9 cellular contexts compared by ENCODE assay signal in genomic region chr19:6272411-6272791, GRCh38. TPM values are rescaled to one million over a fixed set of nuclear protein-coding genes. Genes with fewer than 3 reads are reported as not detected.
DNase-seq lines count a peak whose midpoint lies in the region; ATAC-seq, FAIRE-seq and TF ChIP-seq lines count a peak whose summit lies in the region.
"Had no signal": no experiment of that assay in that cellular context is flagged by ENCODE, and none has a peak within 500 bp of the region (broad histone marks: within the 10 kb centered on the region; RNA-seq: fewer than 3 reads in every experiment).

No MANE protein-coding gene starts in this region.

- H4K8ac ChIP-seq in IMR-90 (ENCODE audit: low read depth in 2 of 2, low read length in 2 of 2) = peak overlapping the region; percentile 9 to 86

- no peak for FAIRE-seq in GM12892 (lab: Jason Lieb, UNC)
- FAIRE-seq: RCC 7860 had no signal

- peak overlapping the region; percentile 81 for H2AFZ ChIP-seq in IMR-90 (replicated peaks; ENCODE audit: low read length, poor library complexity)

- H3K14ac ChIP-seq in IMR-90 (replicated peaks; ENCODE audit: low read depth, low read length) = peak overlapping the region; percentile 28

- peak overlapping the region; percentile 92 for H2BK5ac ChIP-seq in IMR-90 (ENCODE audit: low read depth, low read length, poor library complexity, severe bottlenecking)

- CTCF ChIA-PET in IMR-90 (lab: Yijun Ruan, JAX) = interaction anchor here (1.6 kb wide), 1 partner anchor 54 kb away, joined by 7 read pairs; no protein-coding TSS in a partner anchor

- peaks cover 50 to 96% of the 10 kb centered on the region in 2 experiments for H3K79me1 ChIP-seq in IMR-90 (ENCODE audit: low read depth in 1 of 2, low read length in 2 of 2)

- peak overlapping the region; percentile 31 for H3K9ac ChIP-seq in IMR-90 (ENCODE audit: low read depth, low read length)

- H3K4me2 ChIP-seq in IMR-90 (ENCODE audit: low read depth, low read length) = peak overlapping the region; percentile 81

- ATAC-seq in IMR-90 (ENCODE audit: low read depth) (no peak; the same call in 1 of the 2 replicates), GM21619 (IDR thresholded peaks at IDR 0.05; ENCODE audit: unreplicated experiment) (no peak), HG02623 (IDR thresholded peaks at IDR 0.05; ENCODE audit: unreplicated experiment) (no peak)

- H3K4me1 ChIP-seq in IMR-90 (ENCODE audit: control insufficient read depth, insufficient read depth, low read length) = peaks cover 57% of the 10 kb centered on the region
- H3K4me1 ChIP-seq in stomach = peaks cover 82 to 99% (median 90%) of the 10 kb centered on the region in 4 donors

- dilution Hi-C loops in IMR-90 (cut with HindIII; ENCODE audit: low sequenced_read_pairs, unreplicated experiment) = no loop called here

- no peak for TF ChIP-seq CTCF in IMR-90 (conservative IDR thresholded peaks at IDR 0.05; ENCODE audit: low read depth, low read length)
- no peak for TF ChIP-seq CTCF in stomach (IDR thresholded peaks at IDR 0.05)

- no peaks in the 10 kb centered on the region for H3K9me3 ChIP-seq in IMR-90 (ENCODE audit: control insufficient read depth, insufficient read depth, low read length)
- H3K9me3 ChIP-seq in stomach = no peaks in the 10 kb centered on the region

- no peak for TF ChIP-seq RAD21 in IMR-90 (IDR thresholded peaks at IDR 0.05; ENCODE audit: low read length)

- H2BK20ac ChIP-seq in IMR-90 (ENCODE audit: low read depth, low read length) = peak overlapping the region; percentile 92

- H2BK120ac ChIP-seq in IMR-90 (ENCODE audit: low read depth, low read length) = peak overlapping the region; percentile 95

- H3K27ac ChIP-seq in IMR-90 (ENCODE audit: insufficient read depth, low read length) (peak overlapping the region; percentile 81), caudate nucleus (ENCODE audit: low read depth, low read length) (peak overlapping the region; percentile 54), stomach (peak overlapping the region; percentile 28 to 94 (median 91))

- H3K4me3 ChIP-seq in IMR-90 (ENCODE audit: insufficient read depth, low read depth, low read length) (no peak overlapping the region; the same call in 1 of the 2 replicates), stomach (peak overlapping the region in 3 of 4 donors; percentile 25 to 32 (median 29))

- no peaks in the 10 kb centered on the region for H3K27me3 ChIP-seq in IMR-90 (ENCODE audit: control insufficient read depth, insufficient read depth, low read length)
- H3K27me3 ChIP-seq in stomach = no peaks in the 10 kb centered on the region

- in situ Hi-C loops in IMR-90 (cut with MboI; ENCODE audit: low sequenced_read_pairs) = loop anchor here (10.0 kb wide), 1 partner anchor 48 kb away; no protein-coding TSS in a partner anchor

- DNase-seq in IMR-90 (no peak), caudate nucleus (lab: John Stamatoyannopoulos, UW) (no peak), left kidney (ENCODE audit: low read depth, low spot score) (peak; percentile 50), stomach (no peak), GM12892 (ENCODE audit: insufficient read length) (no peak), anterior cingulate cortex (lab: John Stamatoyannopoulos, UW) (no peak)

- peak overlapping the region; percentile 37 for H4K5ac ChIP-seq in IMR-90 (ENCODE audit: low read depth, low read length)

- peaks cover 54% of the 10 kb centered on the region for H3K9me1 ChIP-seq in IMR-90 (ENCODE audit: insufficient read depth, low read length)

- peak overlapping the region; percentile 91 for H3K56ac ChIP-seq in IMR-90 (ENCODE audit: extremely low read depth, insufficient read depth, low read length)

- H3K4ac ChIP-seq in IMR-90 (ENCODE audit: low read depth, low read length) = peak overlapping the region; percentile 96

- H2AK5ac ChIP-seq in IMR-90 (ENCODE audit: low read depth, low read length) = peak overlapping the region; percentile 99

- BruUV-seq in IMR-90 (replicated peaks; lab: Mats Ljungman, UMichigan) = no TSS peak

- H4K91ac ChIP-seq in IMR-90 (ENCODE audit: insufficient read depth, low read depth, low read length) = peak overlapping the region; percentile 96

- H3K18ac ChIP-seq in IMR-90 (ENCODE audit: low read depth, low read length) = peak overlapping the region; percentile 56

- no peak for TF ChIP-seq POLR2A in IMR-90 (IDR thresholded peaks at IDR 0.05; ENCODE audit: low read depth, low read length)
- no peak for TF ChIP-seq POLR2A in stomach (IDR thresholded peaks at IDR 0.05)
- TF ChIP-seq POLR2A in GM12892 (IDR thresholded peaks at IDR 0.05; ENCODE audit: low read depth, low read length) = no peak

- intact Hi-C loops in IMR-90 (cut with micrococcal nuclease) (loop anchor here (5.0 kb wide), 1 partner anchor 40 kb away; no protein-coding TSS in a partner anchor), stomach (cut with DNase I; ENCODE audit: low total_unique reads) (no loop called here)

- H3K36me3 ChIP-seq in IMR-90 (ENCODE audit: control insufficient read depth, insufficient read depth, low read length) = peaks cover 28% of the 10 kb centered on the region
- H3K36me3 ChIP-seq in stomach = peaks cover 26 to 32% (median 32%) of the 10 kb centered on the region in 4 donors

- H3K23ac ChIP-seq in IMR-90 (ENCODE audit: low read depth, low read length) = peak overlapping the region; percentile 85

- 24% methylated on average over 8 of the region's 11 CpGs; no CpG with 5 or more reads in 1 of the 2 experiments for whole genome bisulfite sequencing in IMR-90 (ENCODE audit: extremely low coverage in 2 of 2, insufficient read length in 1 of 2), 2 experiments
- WGBS in stomach, 5 donors = 29 to 46% (median 41%) methylated on average over 11 of the region's 11 CpGs

- peaks cover 84% of the 10 kb centered on the region for H4K20me1 ChIP-seq in IMR-90 (ENCODE audit: insufficient read depth, low read length)

- H2AK9ac ChIP-seq in IMR-90 (replicated peaks; ENCODE audit: low read depth, low read length, poor library complexity) = peak overlapping the region; percentile 11

- H2BK15ac ChIP-seq in IMR-90 (ENCODE audit: low read depth, low read length) = peak overlapping the region; percentile 80; the same call in 2 of the 3 replicates

- POLR2A ChIA-PET in IMR-90 (lab: Charles Lee; ENCODE audit: unreplicated experiment) = no interaction called here

- TF ChIP-seq EP300 in stomach (IDR thresholded peaks at IDR 0.05) = no peak

TF ChIP-seq in IMR-90, 13 proteins besides CTCF, POLR2A, EP300 and RAD21:
- TF ChIP-seq FOS (IDR thresholded peaks at IDR 0.05; ENCODE audit: low read depth, low read length) = no peak
- no peak for TF ChIP-seq MAZ (IDR thresholded peaks at IDR 0.05; ENCODE audit: borderline replicate concordance, low read depth, low read length)
- TF ChIP-seq CEBPB (IDR thresholded peaks at IDR 0.05; ENCODE audit: low read depth, low read length) = no peak
- TF ChIP-seq RFX5 (IDR thresholded peaks at IDR 0.05; ENCODE audit: low read depth, low read length) = no peak
- TF ChIP-seq MXI1 (IDR thresholded peaks at IDR 0.05; ENCODE audit: borderline replicate concordance, low read depth, low read length) = no peak
- TF ChIP-seq NFE2L2 (IDR thresholded peaks at IDR 0.05; ENCODE audit: low read depth, low read length) = no peak
- TF ChIP-seq ELK1 (IDR thresholded peaks at IDR 0.05; ENCODE audit: borderline replicate concordance, low read depth, low read length) = no peak
- TF ChIP-seq RCOR1 (IDR thresholded peaks at IDR 0.05; ENCODE audit: insufficient replicate concordance, low read length) = no peak
- no peak for TF ChIP-seq SMC3 (IDR thresholded peaks at IDR 0.05; ENCODE audit: low read depth, low read length)
- TF ChIP-seq CHD1 (IDR thresholded peaks at IDR 0.05; ENCODE audit: low read depth, low read length) = no peak

RNA-seq across cellular contexts. Expression of gene MLLT1, which starts 7.4 kb away (rescaled TPM):
- total RNA-seq in IMR-90 (2012; rRNA removed) = 1.3 and 1.7 TPM in 2 replicates
- 30.6 and 45.4 TPM in 2 replicates for polyA plus RNA-seq in IMR-90 (2012; rRNA removed)
- 19.2 and 30.8 TPM in 2 replicates for polyA plus RNA-seq in IMR-90 (2012; cell fraction: cytosol; rRNA removed)
- 39.7 and 78.9 TPM in 2 replicates for polyA plus RNA-seq in IMR-90 (2012; cell fraction: nucleus; rRNA removed; ENCODE audit: low replicate concordance)
- 10 to 100 TPM in 3 of 5 donors, 1 to 10 TPM in 2; 3.1 to 30.4 (median 16.7) TPM for total RNA-seq in stomach
- polyA plus RNA-seq in stomach = 10 to 100 TPM; 21.2 to 33.8 (median 27.4) TPM
- polyA plus RNA-seq in GM12892 (2012; ENCODE audit: missing spikeins) = 7.4 TPM
